ENCODE assay signal across 17 cellular contexts in genomic region chr6:117448011-117448410, GRCh38. TPM values are rescaled to one million over a fixed set of nuclear protein-coding genes. Genes with fewer than 3 reads are reported as not detected.
A peak's percentile ranks its signal among the peaks of the same experiment; 100 is the strongest.
DNase-seq lines count a peak whose midpoint lies in the region; ATAC-seq and TF ChIP-seq lines count a peak whose summit lies in the region.
"Had no signal": no experiment of that assay in that cellular context is flagged by ENCODE, and none has a peak within 500 bp of the region (broad histone marks: within the 10 kb centered on the region; RNA-seq: fewer than 3 reads in every experiment).

No MANE protein-coding gene starts in this region.

- H3K27me3 ChIP-seq in RWPE2 (ENCODE audit: insufficient read depth, poor library complexity, severe bottlenecking) (no peaks in the 10 kb centered on the region), neural progenitor cell (no peaks in the 10 kb centered on the region)
- H3K27me3 ChIP-seq: uterus had no signal

- H3F3A ChIP-seq in neural progenitor cell (ENCODE audit: low read depth) = no peaks in the 10 kb centered on the region

- H3K27ac Mint-ChIP-seq in neural progenitor cell = no peak overlapping the region

- no peaks in the 10 kb centered on the region for H3K79me2 ChIP-seq in neural progenitor cell (ENCODE audit: low read depth)

- POLR2A ChIA-PET in GM10248 (lab: Yijun Ruan, JAX) = no interaction called here

- TF ChIP-seq CTCF in RWPE2 (IDR thresholded peaks at IDR 0.05; ENCODE audit: poor library complexity, severe bottlenecking) (no peak), neural progenitor cell (IDR thresholded peaks at IDR 0.05) (no peak), GM10248 (IDR thresholded peaks at IDR 0.05; ENCODE audit: control extremely low read depth, extremely low read depth, low read depth, missing control alignments) (no peak)

- no peaks in the 10 kb centered on the region for H4K20me1 ChIP-seq in neural progenitor cell (ENCODE audit: low read depth)

- peak overlapping the region; percentile 100 for H3K27ac ChIP-seq in RWPE2 (ENCODE audit: poor library complexity, severe bottlenecking)
- peak overlapping the region; percentile 93 for H3K27ac ChIP-seq in epithelial cell of prostate
- no peak overlapping the region for H3K27ac ChIP-seq in neural progenitor cell
- H3K27ac ChIP-seq: uterus had no signal

- no peak overlapping the region for H3K4me3 Mint-ChIP-seq in neural progenitor cell
- H3K4me3 Mint-ChIP-seq: neural crest cell had no signal

- peak overlapping the region; percentile 73 for H2AFZ ChIP-seq in neural progenitor cell (replicated peaks)

- ATAC-seq in RWPE2 (ENCODE audit: low read depth) = 0 out of 3 replicates have a peak, but pooled peaks have one; percentile 1
- ATAC-seq: left lobe of liver had no signal

- H3K4me3 ChIP-seq in RWPE2 (ENCODE audit: severe bottlenecking) (no peak overlapping the region), neural progenitor cell (no peak overlapping the region)
- H3K4me3 ChIP-seq: uterus had no signal

- H3K36me3 ChIP-seq in RWPE2 (ENCODE audit: low read depth) (no peaks in the 10 kb centered on the region), neural progenitor cell (no peaks in the 10 kb centered on the region)
- H3K36me3 ChIP-seq: uterus had no signal

- H3K9me3 ChIP-seq in RWPE2 (ENCODE audit: severe bottlenecking) (no peaks in the 10 kb centered on the region), neural progenitor cell (ENCODE audit: low read depth) (no peaks in the 10 kb centered on the region)
- H3K9me3 ChIP-seq: uterus had no signal

- H3K4me1 Mint-ChIP-seq in neural progenitor cell = peaks cover 6% of the 10 kb centered on the region

- H3K36me3 Mint-ChIP-seq in neural progenitor cell = no peaks in the 10 kb centered on the region

- DNase-seq in Daoy (ENCODE audit: low read depth) (peak; percentile 9), RWPE2 (ENCODE audit: low spot score) (no peak), epithelial cell of prostate (ENCODE audit: low read depth, low spot score) (no peak), neural progenitor cell (ENCODE audit: low spot score) (peak; percentile 25), T-helper 1 cell (no peak), GM10248 (ENCODE audit: extremely low spot score) (no peak), NCI-H446 treated with DMSO at 0.1 percent for 48 hours (lab: John Stamatoyannopoulos, UW) (no peak)
- DNase-seq in stimulated activated CD4-positive, alpha-beta T cell treated with anti-CD3 and anti-CD28 coated beads, Interleukin-2, amount 100 ng/mL, for 24 hours = no peak
- DNase-seq: activated CD4-positive, alpha-beta T cell treated with anti-CD3 and anti-CD28 coated beads for 4 hours; erythroblast; hypothalamus; NCI-H1436; stimulated activated naive CD4-positive, alpha-beta T cell; uterus had no signal

- H3K4me1 ChIP-seq in RWPE2 (ENCODE audit: insufficient read depth, poor library complexity, severe bottlenecking) (peaks cover 53% of the 10 kb centered on the region), neural progenitor cell (peaks cover 3% of the 10 kb centered on the region)
- H3K4me1 ChIP-seq: uterus had no signal

- H3K9me3 Mint-ChIP-seq in neural progenitor cell = no peaks in the 10 kb centered on the region
- H3K9me3 Mint-ChIP-seq: neural crest cell had no signal

- CTCF ChIA-PET in GM10248 (lab: Yijun Ruan, JAX) = interaction anchor here (1.0 to 6.7 kb wide), 4 partner anchors 31 to 382 kb away, joined by 3 to 58 read pairs (median 36); no protein-coding TSS in a partner anchor

- H3K27me3 Mint-ChIP-seq in neural progenitor cell (ENCODE audit: insufficient read depth, low read depth) = no peaks in the 10 kb centered on the region

- no peak overlapping the region for H3K4me2 ChIP-seq in neural progenitor cell

- no peak overlapping the region for H3K9ac ChIP-seq in neural progenitor cell

RNA-seq across cellular contexts. Expression of gene ROS1, which starts 22.3 kb away (rescaled TPM):
- total RNA-seq in Daoy (2014; rRNA removed; shearing (Covaris generic)) = 0.71 and 1.1 TPM in 2 replicates
- total RNA-seq in neural progenitor cell (ENCODE audit: low replicate concordance) = not detected in 2 replicates
- total RNA-seq: neural crest cell; T-helper 2 cell treated with Interferon-gamma antibody and Interleukin-4, amounts not matched to agents 100 ng/mL and 5 ng/mL, for 36 hours had no signal

RNA-seq across cellular contexts. Expression of gene DCBLD1, which starts 34.5 kb away (rescaled TPM):
- 21.0 and 32.6 TPM in 2 replicates for total RNA-seq in Daoy (2014; rRNA removed; shearing (Covaris generic))
- total RNA-seq in neural progenitor cell (ENCODE audit: low replicate concordance) = 6.4 and 7.5 TPM in 2 replicates

Comparison
In these comparisons a context has a peak if more than half of its experiments do, and no peak if none do; other contexts are left out.
1. DNase-seq: peak in Daoy (single experiment) and neural progenitor cell (single experiment); none in RWPE2 (single experiment), epithelial cell of prostate (single experiment), T-helper 1 cell (0 of 5), GM10248 (single experiment), NCI-H446 treated with DMSO at 0.1 percent for 48 hours (single experiment) and stimulated activated CD4-positive, alpha-beta T cell treated with anti-CD3 and anti-CD28 coated beads, Interleukin-2, amount 100 ng/mL, for 24 hours (0 of 2).